15 cellular contexts compared by ENCODE assay signal in genomic region chr1:247966520-247967204, GRCh38. TPM values are rescaled to one million over a fixed set of nuclear protein-coding genes. Genes with fewer than 3 reads are reported as not detected.
DNase-seq lines count a peak whose midpoint lies in the region; ATAC-seq and TF ChIP-seq lines count a peak whose summit lies in the region.
"Had no signal": no experiment of that assay in that cellular context is flagged by ENCODE, and none has a peak within 500 bp of the region (broad histone marks: within the 10 kb centered on the region; RNA-seq: fewer than 3 reads in every experiment).

No MANE protein-coding gene starts in this region.

- peak overlapping the region; percentile 9; the same call in 1 of the 2 replicates for H3K4me2 ChIP-seq in PC-3 (ENCODE audit: low read length)

- no peaks in the 10 kb centered on the region for H3K27me3 Mint-ChIP-seq in activated CD8-positive, alpha-beta memory T cell treated with anti-CD3 and anti-CD28 coated beads, Interleukin-2, amount 10 ng/mL, durations not matched to agents 7 days and 5 days
- no peaks in the 10 kb centered on the region for H3K27me3 Mint-ChIP-seq in endodermal cell (ENCODE audit: insufficient read depth)
- H3K27me3 Mint-ChIP-seq: activated CD4-positive, alpha-beta memory T cell treated with anti-CD3 and anti-CD28 coated beads, Interleukin-2, amount 10 ng/mL, durations not matched to agents 7 days and 5 days had no signal

- no peak for TF ChIP-seq CTCF in PC-3 (conservative IDR thresholded peaks at IDR 0.05; ENCODE audit: low read depth, low read length)
- TF ChIP-seq CTCF in endodermal cell (conservative IDR thresholded peaks at IDR 0.05) = no peak

- H3K4me1 ChIP-seq in PC-3 (ENCODE audit: insufficient read depth, low read length) = peaks cover 6% of the 10 kb centered on the region
- no peaks in the 10 kb centered on the region for H3K4me1 ChIP-seq in endodermal cell (ENCODE audit: control insufficient read depth, insufficient read depth, low read length)

- H3K36me3 ChIP-seq in PC-3 (ENCODE audit: low read depth, low read length) (no peaks in the 10 kb centered on the region), endodermal cell (ENCODE audit: control insufficient read depth, insufficient read depth, low read length) (no peaks in the 10 kb centered on the region)

- POLR2A ChIA-PET in PC-3 (lab: Charles Lee; ENCODE audit: unreplicated experiment) = no interaction called here

- no peaks in the 10 kb centered on the region for H3K9me3 Mint-ChIP-seq in activated CD8-positive, alpha-beta memory T cell treated with anti-CD3 and anti-CD28 coated beads, Interleukin-2, amount 10 ng/mL, durations not matched to agents 7 days and 5 days (ENCODE audit: low read depth)
- H3K9me3 Mint-ChIP-seq in endodermal cell = peaks cover 74% of the 10 kb centered on the region

- no peak for DNase-seq in PC-3
- DNase-seq in effector CD8-positive, alpha-beta T cell (lab: John Stamatoyannopoulos, UW) = no peak
- DNase-seq in activated CD8-positive, alpha-beta memory T cell treated with anti-CD3 and anti-CD28 coated beads, Interleukin-2, amount 10 ng/mL, durations not matched to agents 7 days and 5 days = no peak
- no peak for DNase-seq in endodermal cell
- no peak for DNase-seq in COR-L47 (lab: John Stamatoyannopoulos, UW)
- DNase-seq: activated CD4-positive, alpha-beta memory T cell treated with anti-CD3 and anti-CD28 coated beads, Interleukin-2, amount 10 ng/mL, durations not matched to agents 7 days and 5 days; left ventricle myocardium superior; NCI-H1048; stimulated activated CD4-positive, alpha-beta T cell treated with anti-CD3 and anti-CD28 coated beads, Interleukin-2, amount 100 ng/mL, for 24 hours had no signal

- intact Hi-C loops in PC-3 (cut with micrococcal nuclease) = no loop called here

- no peaks in the 10 kb centered on the region for H3K9me2 ChIP-seq in PC-3 (replicated peaks; ENCODE audit: low read length)

- peak overlapping the region; percentile 16; the same call in 1 of the 2 replicates for H2AFZ ChIP-seq in PC-3 (ENCODE audit: low read length)

- CTCF ChIA-PET in PC-3 (lab: Charles Lee) = no interaction called here
- CTCF ChIA-PET in activated CD8-positive, alpha-beta memory T cell treated with anti-CD3 and anti-CD28 coated beads, Interleukin-2, amount 10 ng/mL, durations not matched to agents 7 days and 5 days (lab: Charles Lee) = no interaction called here

- H3K4me3 Mint-ChIP-seq in activated CD8-positive, alpha-beta memory T cell treated with anti-CD3 and anti-CD28 coated beads, Interleukin-2, amount 10 ng/mL, durations not matched to agents 7 days and 5 days = no peak overlapping the region
- no peak overlapping the region for H3K4me3 Mint-ChIP-seq in endodermal cell
- H3K4me3 Mint-ChIP-seq: activated CD4-positive, alpha-beta memory T cell treated with anti-CD3 and anti-CD28 coated beads, Interleukin-2, amount 10 ng/mL, durations not matched to agents 7 days and 5 days had no signal

- no peak overlapping the region for H3K27ac Mint-ChIP-seq in activated CD8-positive, alpha-beta memory T cell treated with anti-CD3 and anti-CD28 coated beads, Interleukin-2, amount 10 ng/mL, durations not matched to agents 7 days and 5 days
- H3K27ac Mint-ChIP-seq in endodermal cell = no peak overlapping the region
- H3K27ac Mint-ChIP-seq: activated CD4-positive, alpha-beta memory T cell treated with anti-CD3 and anti-CD28 coated beads, Interleukin-2, amount 10 ng/mL, durations not matched to agents 7 days and 5 days had no signal

- H3K27me3 ChIP-seq in PC-3 (ENCODE audit: low read length) = no peaks in the 10 kb centered on the region
- H3K27me3 ChIP-seq in endodermal cell (ENCODE audit: control insufficient read depth, insufficient read depth, low read length, poor library complexity, severe bottlenecking) = no peaks in the 10 kb centered on the region

- no peaks in the 10 kb centered on the region for H3K9me3 ChIP-seq in PC-3 (ENCODE audit: low read length)
- peaks cover 64% of the 10 kb centered on the region for H3K9me3 ChIP-seq in endodermal cell (ENCODE audit: control insufficient read depth, low read length)

- H3K9ac ChIP-seq in PC-3 (ENCODE audit: low read length) (no peak overlapping the region), endodermal cell (ENCODE audit: extremely low read depth, low read length, poor library complexity, severe bottlenecking) (no peak overlapping the region)

- no peaks in the 10 kb centered on the region for H4K20me1 ChIP-seq in PC-3 (ENCODE audit: low read length)

- peaks cover 1% of the 10 kb centered on the region for H3K36me3 Mint-ChIP-seq in activated CD8-positive, alpha-beta memory T cell treated with anti-CD3 and anti-CD28 coated beads, Interleukin-2, amount 10 ng/mL, durations not matched to agents 7 days and 5 days
- H3K36me3 Mint-ChIP-seq in endodermal cell (ENCODE audit: low read depth) = no peaks in the 10 kb centered on the region

- H3F3A ChIP-seq in PC-3 (ENCODE audit: low read length, unreplicated experiment) = no peaks in the 10 kb centered on the region

- H3K4me3 ChIP-seq in PC-3 (ENCODE audit: low read length) (no peak overlapping the region), endodermal cell (ENCODE audit: low read length) (no peak overlapping the region)

- no TSS peak for BruUV-seq in PC-3 (replicated peaks; lab: Mats Ljungman, UMichigan)

- no peak overlapping the region for H3K27ac ChIP-seq in PC-3 (ENCODE audit: low read length)
- no peak overlapping the region for H3K27ac ChIP-seq in endodermal cell (ENCODE audit: low read depth, low read length)

- ATAC-seq in GM18858 (IDR thresholded peaks at IDR 0.05; ENCODE audit: unreplicated experiment) = peak; percentile 83
- peak; percentile 96 for ATAC-seq in GM21528 (IDR thresholded peaks at IDR 0.05; ENCODE audit: low FRiP score, unreplicated experiment)
- peak; percentile 78 for ATAC-seq in HG03095 (IDR thresholded peaks at IDR 0.05; ENCODE audit: unreplicated experiment)
- ATAC-seq in PC-3 = no peak
- no peak for ATAC-seq in activated CD8-positive, alpha-beta memory T cell treated with anti-CD3 and anti-CD28 coated beads, Interleukin-2, amount 10 ng/mL, durations not matched to agents 7 days and 5 days
- ATAC-seq: left ventricle myocardium superior had no signal

- peaks cover 3% of the 10 kb centered on the region for H3K4me1 Mint-ChIP-seq in activated CD8-positive, alpha-beta memory T cell treated with anti-CD3 and anti-CD28 coated beads, Interleukin-2, amount 10 ng/mL, durations not matched to agents 7 days and 5 days
- no peaks in the 10 kb centered on the region for H3K4me1 Mint-ChIP-seq in endodermal cell
- H3K4me1 Mint-ChIP-seq: activated CD4-positive, alpha-beta memory T cell treated with anti-CD3 and anti-CD28 coated beads, Interleukin-2, amount 10 ng/mL, durations not matched to agents 7 days and 5 days had no signal

- no peaks in the 10 kb centered on the region for H3K79me2 ChIP-seq in PC-3 (ENCODE audit: low read length)

- WGBS in endodermal cell (ENCODE audit: insufficient coverage in 1 of 2, insufficient read length in 1 of 2), 2 experiments = 65 to 70% methylated on average over 2 to 4 of the region's 5 CpGs

RNA-seq across cellular contexts. Expression of gene OR2AK2, which starts 1.6 kb away (rescaled TPM):
- total RNA-seq in PC-3 (2014; rRNA removed) (0.11 TPM in 1 of 2 replicates, not detected in the other), endodermal cell (not detected)
- total RNA-seq in activated CD8-positive, alpha-beta memory T cell treated with anti-CD3 and anti-CD28 coated beads, Interleukin-2, amount 10 ng/mL, durations not matched to agents 7 days and 5 days = not detected
- not detected for polyA plus RNA-seq in endodermal cell (2013, experiment 1 of 2)
- not detected for polyA plus RNA-seq in endodermal cell (2013, experiment 2 of 2)
- total RNA-seq: activated CD4-positive, alpha-beta memory T cell treated with anti-CD3 and anti-CD28 coated beads, Interleukin-2, amount 10 ng/mL, durations not matched to agents 7 days and 5 days; dermis microvascular lymphatic vessel endothelial cell; left ventricle myocardium superior; osteocyte had no signal

RNA-seq across cellular contexts. Expression of gene OR2L8, which starts 18.0 kb away (rescaled TPM):
- total RNA-seq in PC-3 (2014; rRNA removed) = not detected in 2 replicates
- not detected for total RNA-seq in activated CD8-positive, alpha-beta memory T cell treated with anti-CD3 and anti-CD28 coated beads, Interleukin-2, amount 10 ng/mL, durations not matched to agents 7 days and 5 days
- total RNA-seq in endodermal cell = not detected
- not detected for polyA plus RNA-seq in endodermal cell (2013, experiment 1 of 2)
- polyA plus RNA-seq in endodermal cell (2013, experiment 2 of 2) = not detected
- total RNA-seq: activated CD4-positive, alpha-beta memory T cell treated with anti-CD3 and anti-CD28 coated beads, Interleukin-2, amount 10 ng/mL, durations not matched to agents 7 days and 5 days; dermis microvascular lymphatic vessel endothelial cell; left ventricle myocardium superior; osteocyte had no signal

RNA-seq across cellular contexts. Expression of gene OR2AJ1, which starts 42.0 kb away (rescaled TPM):
- total RNA-seq in PC-3 (2014; rRNA removed) = not detected in 2 replicates
- total RNA-seq in activated CD8-positive, alpha-beta memory T cell treated with anti-CD3 and anti-CD28 coated beads, Interleukin-2, amount 10 ng/mL, durations not matched to agents 7 days and 5 days = not detected
- not detected for total RNA-seq in endodermal cell
- not detected for polyA plus RNA-seq in endodermal cell (2013, experiment 1 of 2)
- not detected for polyA plus RNA-seq in endodermal cell (2013, experiment 2 of 2)
- total RNA-seq: activated CD4-positive, alpha-beta memory T cell treated with anti-CD3 and anti-CD28 coated beads, Interleukin-2, amount 10 ng/mL, durations not matched to agents 7 days and 5 days; dermis microvascular lymphatic vessel endothelial cell; frontal cortex; left ventricle myocardium superior; osteocyte had no signal

RNA-seq across cellular contexts. Expression of gene OR2T8, which starts 46.6 kb away (rescaled TPM):
- total RNA-seq in PC-3 (2014; rRNA removed) (0.26 TPM in 1 of 2 replicates, not detected in the other), endodermal cell (not detected)
- not detected for total RNA-seq in activated CD8-positive, alpha-beta memory T cell treated with anti-CD3 and anti-CD28 coated beads, Interleukin-2, amount 10 ng/mL, durations not matched to agents 7 days and 5 days
- polyA plus RNA-seq in endodermal cell (2013, experiment 1 of 2) = not detected
- not detected for polyA plus RNA-seq in endodermal cell (2013, experiment 2 of 2)
- total RNA-seq: activated CD4-positive, alpha-beta memory T cell treated with anti-CD3 and anti-CD28 coated beads, Interleukin-2, amount 10 ng/mL, durations not matched to agents 7 days and 5 days; dermis microvascular lymphatic vessel endothelial cell; frontal cortex; left ventricle myocardium superior; osteocyte had no signal

RNA-seq across cellular contexts. Expression of gene OR2L5, which starts 46.8 kb away (rescaled TPM):
- 0.07 and 0.35 TPM in 2 replicates for total RNA-seq in PC-3 (2014; rRNA removed)
- total RNA-seq in activated CD8-positive, alpha-beta memory T cell treated with anti-CD3 and anti-CD28 coated beads, Interleukin-2, amount 10 ng/mL, durations not matched to agents 7 days and 5 days = not detected
- not detected for total RNA-seq in endodermal cell
- not detected for polyA plus RNA-seq in endodermal cell (2013, experiment 1 of 2)
- polyA plus RNA-seq in endodermal cell (2013, experiment 2 of 2) = not detected
- total RNA-seq: activated CD4-positive, alpha-beta memory T cell treated with anti-CD3 and anti-CD28 coated beads, Interleukin-2, amount 10 ng/mL, durations not matched to agents 7 days and 5 days; dermis microvascular lymphatic vessel endothelial cell; left ventricle myocardium superior; osteocyte had no signal

Comparison
In these comparisons a context has a peak if more than half of its experiments do, and no peak if none do; other contexts are left out.
1. ATAC-seq: peak in GM18858 (single experiment), GM21528 (single experiment) and HG03095 (single experiment); none in PC-3 (single experiment) and activated CD8-positive, alpha-beta memory T cell treated with anti-CD3 and anti-CD28 coated beads, Interleukin-2, amount 10 ng/mL, durations not matched to agents 7 days and 5 days (single experiment).